Comparison of ENCODE assay signal across 13 cellular contexts in genomic region chr12:92971869-92972524, GRCh38. TPM values are rescaled to one million over a fixed set of nuclear protein-coding genes. Genes with fewer than 3 reads are reported as not detected.
DNase-seq lines count a peak whose midpoint lies in the region; ATAC-seq, FAIRE-seq and TF ChIP-seq lines count a peak whose summit lies in the region.
"Had no signal": no experiment of that assay in that cellular context is flagged by ENCODE, and none has a peak within 500 bp of the region (broad histone marks: within the 10 kb centered on the region; RNA-seq: fewer than 3 reads in every experiment).

No MANE protein-coding gene starts in this region.

- H3K36me3 ChIP-seq in SK-N-SH (replicated peaks in 1 of 2; ENCODE audit: control insufficient read depth in 1 of 2, insufficient read depth in 2 of 2, low read length in 1 of 2) (no peaks in the 10 kb centered on the region), gastroesophageal sphincter (no peaks in the 10 kb centered on the region)
- H3K36me3 ChIP-seq: esophagus muscularis mucosa had no signal

- TF ChIP-seq EP300 in SK-N-SH (IDR thresholded peaks at IDR 0.05; ENCODE audit: borderline replicate concordance in 1 of 2, low read depth in 1 of 2, low read length in 1 of 2) (no peak), gastroesophageal sphincter (IDR thresholded peaks at IDR 0.05) (no peak)

- 89% methylated on average over 1 of the region's 1 CpG for WGBS in SK-N-SH (ENCODE audit: low lambda C conversion rate)
- 90 to 92% methylated on average over 1 of the region's 1 CpG for WGBS in gastroesophageal sphincter (ENCODE audit: low coverage in 1 of 2), 2 donors

- peak overlapping the region in 1 of 2 experiments; percentile 40; a peak in 1 of 4 replicates for H3K4me3 ChIP-seq in SK-N-SH (ENCODE audit: low read depth in 2 of 2, low read length in 1 of 2)
- no peak overlapping the region for H3K4me3 ChIP-seq in gastroesophageal sphincter
- H3K4me3 ChIP-seq: esophagus muscularis mucosa had no signal

- H3K9me3 ChIP-seq in SK-N-SH, result 0 out of 2 replicates have a peak, but pooled peaks cover 3% of the 10 kb centered on the region
- peaks cover 0 to 9% (median 0%) of the 10 kb centered on the region in 3 donors for H3K9me3 ChIP-seq in gastroesophageal sphincter

- peak overlapping the region; percentile 9; the same call in 1 of the 2 replicates for H3K4me2 ChIP-seq in SK-N-SH

- DNase-seq in GM18507 (ENCODE audit: extremely low spot score, insufficient read length, low read depth) (no peak), SK-N-SH (no peak), middle frontal gyrus (ENCODE audit: extremely low spot score, low spot score) (no peak)
- DNase-seq: activated gamma-delta T cell treated with Interleukin-2 at 50 U/mL for 16 hours, naive B cell, NCI-H774 had no signal

- no peak overlapping the region for H3K4me3 Mint-ChIP-seq in stimulated activated memory B cell treated with anti-CD40 and anti-IgM and Interleukin-4, amounts not matched to agents 10 μg/mL and 1 μg/mL and 100 μg/mL, for 72 hours

- POLR2A ChIA-PET in SK-N-SH (lab: Yijun Ruan, JAX), result no interaction called here

- H3K27ac Mint-ChIP-seq in stimulated activated memory B cell treated with anti-CD40 and anti-IgM and Interleukin-4, amounts not matched to agents 10 μg/mL and 1 μg/mL and 100 μg/mL, for 72 hours, result peak overlapping the region; percentile 94

- H2AFZ ChIP-seq in SK-N-SH (ENCODE audit: low read depth), result no peak overlapping the region

- H3K9me2 ChIP-seq in SK-N-SH, result no peaks in the 10 kb centered on the region

- H3K4me1 Mint-ChIP-seq in stimulated activated memory B cell treated with anti-CD40 and anti-IgM and Interleukin-4, amounts not matched to agents 10 μg/mL and 1 μg/mL and 100 μg/mL, for 72 hours, result peaks cover 46% of the 10 kb centered on the region

- no peaks in the 10 kb centered on the region for H3K9me3 Mint-ChIP-seq in stimulated activated memory B cell treated with anti-CD40 and anti-IgM and Interleukin-4, amounts not matched to agents 10 μg/mL and 1 μg/mL and 100 μg/mL, for 72 hours

- TF ChIP-seq CTCF in SK-N-SH (IDR thresholded peaks at IDR 0.05) (no peak), gastroesophageal sphincter (IDR thresholded peaks at IDR 0.05) (no peak)

- H3K27me3 ChIP-seq in SK-N-SH (ENCODE audit: insufficient read depth), result no peaks in the 10 kb centered on the region
- H3K27me3 ChIP-seq in gastroesophageal sphincter, result no peaks in the 10 kb centered on the region
- H3K27me3 ChIP-seq: esophagus muscularis mucosa had no signal

- H3K4me1 ChIP-seq in SK-N-SH (ENCODE audit: control insufficient read depth in 1 of 2, insufficient read depth in 2 of 2, low read depth in 1 of 2, low read length in 1 of 2) (no peaks in the 10 kb centered on the region), gastroesophageal sphincter (peaks cover 0 to 3% (median 0%) of the 10 kb centered on the region in 3 donors)

- H3F3A ChIP-seq in SK-N-SH (replicated peaks; ENCODE audit: insufficient read depth), result peaks cover 19% of the 10 kb centered on the region

- H3K27me3 Mint-ChIP-seq in stimulated activated memory B cell treated with anti-CD40 and anti-IgM and Interleukin-4, amounts not matched to agents 10 μg/mL and 1 μg/mL and 100 μg/mL, for 72 hours, result no peaks in the 10 kb centered on the region
- H3K27me3 Mint-ChIP-seq: naive B cell had no signal

- peak; percentile 72 for FAIRE-seq in GM18507 (lab: Jason Lieb, UNC)

- TF ChIP-seq POLR2A in gastroesophageal sphincter (IDR thresholded peaks at IDR 0.05), result no peak

- H4K20me1 ChIP-seq in SK-N-SH (ENCODE audit: insufficient read depth), result no peaks in the 10 kb centered on the region

- H3K27ac ChIP-seq in SK-N-SH (ENCODE audit: low read depth in 2 of 2, low read length in 1 of 2) (peak overlapping the region in 1 of 2 experiments; percentile 61; a peak in 2 of 4 replicates), gastroesophageal sphincter (no peak overlapping the region)
- H3K27ac ChIP-seq: esophagus muscularis mucosa, VCaP had no signal

- ATAC-seq in gastroesophageal sphincter (peak; percentile 48), HG03439 (IDR thresholded peaks at IDR 0.05; ENCODE audit: unreplicated experiment) (no peak), GM19455 (IDR thresholded peaks at IDR 0.05; ENCODE audit: unreplicated experiment) (no peak), GM18502 (IDR thresholded peaks at IDR 0.05; ENCODE audit: poor library complexity, unreplicated experiment) (no peak)
- no peak for ATAC-seq in stimulated activated memory B cell treated with anti-CD40 and anti-IgM and Interleukin-4, amounts not matched to agents 10 μg/mL and 1 μg/mL and 100 μg/mL, for 72 hours

- CTCF ChIA-PET in SK-N-SH (lab: Yijun Ruan, JAX), result no interaction called here

- no peak overlapping the region for H3K9ac ChIP-seq in SK-N-SH

- no peak for TF ChIP-seq RAD21 in SK-N-SH (IDR thresholded peaks at IDR 0.05; ENCODE audit: low read length)

- H3K36me3 Mint-ChIP-seq in stimulated activated memory B cell treated with anti-CD40 and anti-IgM and Interleukin-4, amounts not matched to agents 10 μg/mL and 1 μg/mL and 100 μg/mL, for 72 hours, result peaks cover 17% of the 10 kb centered on the region

- H3K79me2 ChIP-seq in SK-N-SH (ENCODE audit: insufficient read depth), result no peaks in the 10 kb centered on the region

TF ChIP-seq in SK-N-SH, 30 proteins besides CTCF, POLR2A, EP300 and RAD21 (continues in another document):
- TF ChIP-seq REST (IDR thresholded peaks at IDR 0.05; ENCODE audit: low read depth, low read length) (no peak), JUND (IDR thresholded peaks at IDR 0.05) (peak; percentile 3; the same call in 1 of the 2 replicates), RCOR1 (IDR thresholded peaks at IDR 0.05; ENCODE audit: low read length) (no peak), EZH2phosphoT487 (IDR thresholded peaks at IDR 0.05; ENCODE audit: borderline replicate concordance, low read depth) (no peak), MXI1 (IDR thresholded peaks at IDR 0.05; ENCODE audit: low read depth, low read length) (no peak), TEAD4 (IDR thresholded peaks at IDR 0.05; ENCODE audit: borderline replicate concordance, insufficient read depth) (no peak), SIN3A (IDR thresholded peaks at IDR 0.05; ENCODE audit: borderline replicate concordance, low read depth, low read length) (no peak), YY1 (IDR thresholded peaks at IDR 0.05; ENCODE audit: low read depth) (no peak), FOXM1 (IDR thresholded peaks at IDR 0.05; ENCODE audit: low read depth) (no peak), SMC3 (IDR thresholded peaks at IDR 0.05; ENCODE audit: low read depth, low read length) (no peak), GABPA (IDR thresholded peaks at IDR 0.05; ENCODE audit: low read depth) (no peak), TAF1 (IDR thresholded peaks at IDR 0.05; ENCODE audit: borderline replicate concordance, low read depth, low read length) (no peak), FOSL2 (IDR thresholded peaks at IDR 0.05; ENCODE audit: borderline replicate concordance, low read depth) (peak; percentile 34; the same call in 1 of the 2 replicates), RXRA (IDR thresholded peaks at IDR 0.05; ENCODE audit: borderline replicate concordance, low read depth) (no peak), PBX3 (IDR thresholded peaks at IDR 0.05) (peak; percentile 29; the same call in 1 of the 2 replicates), RFX5 (IDR thresholded peaks at IDR 0.05; ENCODE audit: low read length) (no peak), MAX (IDR thresholded peaks at IDR 0.05; ENCODE audit: low read depth) (no peak), NRF1 (IDR thresholded peaks at IDR 0.05; ENCODE audit: low read depth, low read length) (no peak), CHD2 (IDR thresholded peaks at IDR 0.05; ENCODE audit: low read length, partially characterized antibody) (no peak), POLR2AphosphoS5 (IDR thresholded peaks at IDR 0.05; ENCODE audit: low read depth, low read length) (no peak)

RNA-seq across cellular contexts. Expression of gene EEA1, which starts 42.9 kb away (rescaled TPM):
- 1.5 and 1.7 TPM in 2 replicates for polyA plus RNA-seq in SK-N-SH (2012; rRNA removed)
- 3.0 and 3.7 TPM in 2 replicates for polyA plus RNA-seq in SK-N-SH (2012; cell fraction: cytosol; rRNA removed)
- 0.96 and 2.5 TPM in 2 replicates for polyA plus RNA-seq in SK-N-SH (2012; cell fraction: nucleus; rRNA removed)
- total RNA-seq in gastroesophageal sphincter, result 10 to 100 TPM; 25.0 to 37.1 (median 30.4) TPM
